13 cellular contexts compared by ENCODE assay signal in the genomic region with DNA sequence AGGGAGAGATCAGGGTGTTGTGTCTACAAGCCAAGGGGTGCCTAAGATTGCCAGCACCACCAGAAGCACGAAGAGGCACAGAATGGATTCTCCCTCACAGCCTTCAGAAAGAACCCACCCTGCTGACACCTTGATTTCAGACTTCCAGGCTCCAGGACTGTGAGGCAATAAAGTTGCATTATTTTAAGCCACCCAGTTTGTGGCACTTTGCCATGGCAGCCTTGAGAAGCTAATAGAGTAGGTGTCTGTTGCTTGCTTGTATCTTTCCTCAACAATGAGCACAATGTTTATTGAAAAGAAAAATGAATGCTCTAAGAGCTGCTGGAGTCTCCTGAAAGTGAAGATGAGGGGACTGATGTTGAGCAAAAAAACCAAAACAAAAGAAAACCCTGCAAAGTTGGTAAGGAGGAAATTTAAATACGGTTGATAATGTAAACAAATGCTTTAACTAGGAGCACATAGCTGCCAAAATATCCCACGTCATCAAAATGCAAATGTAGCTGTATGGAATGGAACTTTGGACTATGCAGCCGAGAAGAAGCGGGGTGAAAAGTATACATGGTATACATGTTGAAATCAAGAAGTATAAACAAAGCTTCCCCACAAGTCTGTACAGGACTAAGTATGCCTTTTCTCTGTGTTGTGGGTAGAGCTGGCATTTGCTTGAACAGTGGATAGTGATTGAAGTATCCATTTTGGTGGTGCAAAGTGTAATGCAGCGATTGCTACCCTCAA. TPM values are rescaled to one million over a fixed set of nuclear protein-coding genes. Genes with fewer than 3 reads are reported as not detected.
"Had no signal": no experiment of that assay in that cellular context is flagged by ENCODE, and none has a peak within 500 bp of the region (broad histone marks: within the 10 kb centered on the region; RNA-seq: fewer than 3 reads in every experiment).

No MANE protein-coding gene starts in this region.

- H3K4me3 ChIP-seq: gastrocnemius medialis, heart right ventricle, left lung had no signal

- FAIRE-seq: endometrium, islet of Langerhans had no signal

- H3K4me1 ChIP-seq: gastrocnemius medialis, heart right ventricle, left lung had no signal

- ATAC-seq: activated T-cell treated with anti-CD3 and anti-CD28 coated beads, Interleukin-2, amount 50 U/mL, for 4 hours; gastrocnemius medialis; heart right ventricle; left lung had no signal

- H3K9me3 ChIP-seq: gastrocnemius medialis, left lung had no signal

- H3K27ac ChIP-seq: gastrocnemius medialis, heart right ventricle, left lung had no signal

- DNase-seq: activated CD4-positive, alpha-beta memory T cell treated with anti-CD3 and anti-CD28 coated beads for 36 hours; activated effector memory CD4-positive, alpha-beta T cell treated with anti-CD3 and anti-CD28 coated beads, Interleukin-2, amount 50 U/mL, for 16 hours; activated T-cell treated with anti-CD3 and anti-CD28 coated beads, Interleukin-2, amount 50 U/mL, for 4 hours; gastrocnemius medialis; heart right ventricle; left lung; mesendoderm; SW 1271; trophoblast cell had no signal

- H3K36me3 ChIP-seq: gastrocnemius medialis, heart right ventricle, left lung had no signal

RNA-seq across cellular contexts. Expression of gene IL20RA, which starts 8.0 kb away (rescaled TPM):
- total RNA-seq: activated CD4-positive, alpha-beta memory T cell treated with anti-CD3 and anti-CD28 coated beads for 36 hours; neural crest cell; osteocyte had no signal
